1 cellular context compared by ENCODE assay signal in genomic region chr14:97290977-97291376, GRCh38.
TF ChIP-seq lines count a peak whose summit lies in the region.

No MANE protein-coding gene starts in this region.

TF ChIP-seq in WTC11, 78 proteins besides CTCF, POLR2A, EP300 and RAD21 (continued from another document):
- no peak for TF ChIP-seq PREB (CRISPR knock-in tag; IDR thresholded peaks at IDR 0.05; ENCODE audit: borderline replicate concordance)
- TF ChIP-seq ZNF263 (CRISPR knock-in tag; IDR thresholded peaks at IDR 0.05; ENCODE audit: low read depth): no peak
